8 cellular contexts compared by ENCODE assay signal in the genomic region with DNA sequence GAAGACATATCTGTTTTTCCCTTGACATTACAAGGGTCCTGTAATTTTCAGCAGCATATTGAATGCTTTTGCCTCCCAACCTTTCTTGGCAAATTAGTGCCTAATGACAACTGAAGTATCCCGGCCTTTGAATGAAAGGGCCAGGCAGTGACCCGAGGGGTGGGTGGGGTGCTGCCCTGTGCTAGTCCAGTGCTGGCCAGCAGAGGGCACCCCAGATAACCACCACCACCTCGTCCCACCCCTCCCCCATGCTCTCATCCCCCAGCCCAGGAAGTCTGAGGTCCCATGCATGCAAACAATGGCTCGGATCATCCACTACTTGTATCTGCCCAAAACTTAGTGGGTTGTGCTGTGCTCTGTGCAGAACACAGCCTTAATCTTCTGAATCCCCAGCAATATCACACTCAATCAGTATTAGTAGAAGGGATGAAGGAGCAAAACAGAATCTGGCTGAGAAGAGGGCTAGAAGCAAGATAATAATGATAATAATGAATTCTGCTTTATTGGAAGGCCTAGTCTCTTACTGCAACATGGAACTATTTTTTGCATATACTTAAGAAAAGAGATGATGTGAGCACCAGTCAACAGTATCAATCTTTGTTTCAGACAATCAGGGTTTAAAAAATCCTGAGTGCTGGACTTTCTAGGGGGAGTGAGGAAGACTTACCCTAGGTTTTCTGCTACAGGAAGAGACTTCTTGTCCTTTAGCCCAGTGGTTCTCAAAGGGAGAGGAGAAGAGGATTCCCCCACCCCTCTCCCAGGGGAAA. TPM values are rescaled to one million over a fixed set of nuclear protein-coding genes. Genes with fewer than 3 reads are reported as not detected.
DNase-seq lines count a peak whose midpoint lies in the region; ATAC-seq and TF ChIP-seq lines count a peak whose summit lies in the region.

No MANE protein-coding gene starts in this region.

- H3K27ac Mint-ChIP-seq in activated naive CD4-positive, alpha-beta T cell treated with anti-CD3 and anti-CD28 coated beads, Interleukin-2, amount 50 U/mL, for 24 hours, result peak overlapping the region; percentile 65

- H3F3A ChIP-seq in SK-N-SH (replicated peaks; ENCODE audit: insufficient read depth), result no peaks in the 10 kb centered on the region

- H3K4me1 ChIP-seq in SK-N-SH (ENCODE audit: control insufficient read depth in 1 of 2, insufficient read depth in 2 of 2, low read depth in 1 of 2, low read length in 1 of 2), result peaks cover 0 to 3% of the 10 kb centered on the region in 2 experiments; a peak in 2 of 4 replicates

- no peaks in the 10 kb centered on the region for H3K9me3 Mint-ChIP-seq in activated naive CD4-positive, alpha-beta T cell treated with anti-CD3 and anti-CD28 coated beads, Interleukin-2, amount 50 U/mL, for 24 hours

- no peaks in the 10 kb centered on the region for H4K20me1 ChIP-seq in SK-N-SH (ENCODE audit: insufficient read depth)

- TF ChIP-seq CTCF in AG04449 (IDR thresholded peaks at IDR 0.05; ENCODE audit: insufficient read depth, low read length, missing control alignments) (peak; percentile 73), SK-N-SH (IDR thresholded peaks at IDR 0.05) (peak; percentile 75)

- H3K4me3 ChIP-seq in AG04449 (ENCODE audit: low read depth, low read length) (no peak overlapping the region), SK-N-SH (ENCODE audit: low read depth in 2 of 2, low read length in 1 of 2) (no peak overlapping the region; a peak in 1 of 4 replicates)

- intact Hi-C loops in left cardiac atrium (cut with DNase I) (no loop called here), sciatic nerve (cut with DNase I) (no loop called here)

- H3K36me3 Mint-ChIP-seq in activated naive CD4-positive, alpha-beta T cell treated with anti-CD3 and anti-CD28 coated beads, Interleukin-2, amount 50 U/mL, for 24 hours, result no peaks in the 10 kb centered on the region

- WGBS in SK-N-SH (ENCODE audit: low lambda C conversion rate), result 14% methylated on average over 4 of the region's 4 CpGs

- no peak overlapping the region for H3K27ac ChIP-seq in SK-N-SH (ENCODE audit: low read depth in 2 of 2, low read length in 1 of 2)

- no peak overlapping the region for H2AFZ ChIP-seq in SK-N-SH (ENCODE audit: low read depth)

- no peaks in the 10 kb centered on the region for H3K79me2 ChIP-seq in SK-N-SH (ENCODE audit: insufficient read depth)

- no peak overlapping the region for H3K9ac ChIP-seq in SK-N-SH

- no peak for DNase-seq in AG04449 (ENCODE audit: low read depth, low spot score)
- DNase-seq in HT-29 (ENCODE audit: low spot score), result peak; percentile 89
- peak; percentile 91 for DNase-seq in SK-N-SH
- DNase-seq in left cardiac atrium, result peak; percentile 60
- DNase-seq in sciatic nerve (ENCODE audit: low spot score), result peak; percentile 67

- ATAC-seq in GM18498 (IDR thresholded peaks at IDR 0.05; ENCODE audit: unreplicated experiment), result peak; percentile 70
- peak; percentile 80 to 84 for ATAC-seq in left cardiac atrium
- ATAC-seq in sciatic nerve, result peak; percentile 84
- no peak for ATAC-seq in GM21423 (IDR thresholded peaks at IDR 0.05; ENCODE audit: unreplicated experiment)

- peaks cover 30% of the 10 kb centered on the region for H3K4me1 Mint-ChIP-seq in activated naive CD4-positive, alpha-beta T cell treated with anti-CD3 and anti-CD28 coated beads, Interleukin-2, amount 50 U/mL, for 24 hours

- CTCF ChIA-PET in AG04449 (lab: Yijun Ruan, JAX), result interaction anchor here (0.9 to 3.4 kb wide), 10 partner anchors 8 to 284 kb away, joined by 3 to 22 read pairs (median 6); no protein-coding TSS in a partner anchor
- CTCF ChIA-PET in SK-N-SH (lab: Yijun Ruan, JAX), result interaction anchor here (1.2 to 2.1 kb wide), 3 partner anchors 10 to 44 kb away, joined by 3 to 13 read pairs (median 8); no protein-coding TSS in a partner anchor

- H3K4me2 ChIP-seq in SK-N-SH, result no peak overlapping the region

- H3K9me3 ChIP-seq in SK-N-SH, result no peaks in the 10 kb centered on the region

- no peak for TF ChIP-seq EP300 in SK-N-SH (IDR thresholded peaks at IDR 0.05; ENCODE audit: borderline replicate concordance in 1 of 2, low read depth in 1 of 2, low read length in 1 of 2)

- peaks cover 38% of the 10 kb centered on the region for H3K27me3 ChIP-seq in SK-N-SH (ENCODE audit: insufficient read depth)

- POLR2A ChIA-PET in AG04449 (lab: Yijun Ruan, JAX) (no interaction called here), SK-N-SH (lab: Yijun Ruan, JAX) (no interaction called here)

- H3K27me3 Mint-ChIP-seq in activated naive CD4-positive, alpha-beta T cell treated with anti-CD3 and anti-CD28 coated beads, Interleukin-2, amount 50 U/mL, for 24 hours, result peaks cover 16% of the 10 kb centered on the region

- peak; percentile 41; the same call in 1 of the 2 replicates for TF ChIP-seq RAD21 in SK-N-SH (IDR thresholded peaks at IDR 0.05; ENCODE audit: low read length)

- no peaks in the 10 kb centered on the region for H3K36me3 ChIP-seq in SK-N-SH (replicated peaks in 1 of 2; ENCODE audit: control insufficient read depth in 1 of 2, insufficient read depth in 2 of 2, low read length in 1 of 2)

- H3K4me3 Mint-ChIP-seq in activated naive CD4-positive, alpha-beta T cell treated with anti-CD3 and anti-CD28 coated beads, Interleukin-2, amount 50 U/mL, for 24 hours, result peak overlapping the region; percentile 9

- no peaks in the 10 kb centered on the region for H3K9me2 ChIP-seq in SK-N-SH

TF ChIP-seq in SK-N-SH, 30 proteins besides CTCF, POLR2A, EP300 and RAD21:
- TF ChIP-seq, protein P1, sequence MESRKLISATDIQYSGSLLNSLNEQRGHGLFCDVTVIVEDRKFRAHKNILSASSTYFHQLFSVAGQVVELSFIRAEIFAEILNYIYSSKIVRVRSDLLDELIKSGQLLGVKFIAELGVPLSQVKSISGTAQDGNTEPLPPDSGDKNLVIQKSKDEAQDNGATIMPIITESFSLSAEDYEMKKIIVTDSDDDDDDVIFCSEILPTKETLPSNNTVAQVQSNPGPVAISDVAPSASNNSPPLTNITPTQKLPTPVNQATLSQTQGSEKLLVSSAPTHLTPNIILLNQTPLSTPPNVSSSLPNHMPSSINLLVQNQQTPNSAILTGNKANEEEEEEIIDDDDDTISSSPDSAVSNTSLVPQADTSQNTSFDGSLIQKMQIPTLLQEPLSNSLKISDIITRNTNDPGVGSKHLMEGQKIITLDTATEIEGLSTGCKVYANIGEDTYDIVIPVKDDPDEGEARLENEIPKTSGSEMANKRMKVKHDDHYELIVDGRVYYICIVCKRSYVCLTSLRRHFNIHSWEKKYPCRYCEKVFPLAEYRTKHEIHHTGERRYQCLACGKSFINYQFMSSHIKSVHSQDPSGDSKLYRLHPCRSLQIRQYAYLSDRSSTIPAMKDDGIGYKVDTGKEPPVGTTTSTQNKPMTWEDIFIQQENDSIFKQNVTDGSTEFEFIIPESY (IDR thresholded peaks at IDR 0.05; ENCODE audit: borderline replicate concordance, low read depth), result no peak
- peak; percentile 45 for TF ChIP-seq SMC3 (IDR thresholded peaks at IDR 0.05; ENCODE audit: low read depth, low read length)
- TF ChIP-seq ELF1 (IDR thresholded peaks at IDR 0.05), result no peak
- TF ChIP-seq SIN3A (IDR thresholded peaks at IDR 0.05; ENCODE audit: borderline replicate concordance, low read depth, low read length), result no peak

RNA-seq across cellular contexts. Expression of a gene that starts 3.8 kb away (rescaled TPM):
- total RNA-seq in HT-29 (2014; rRNA removed; shearing (Covaris generic)), result not detected in 2 replicates
- polyA plus RNA-seq in SK-N-SH (2012; rRNA removed), result not detected in 2 replicates
- not detected in 2 replicates for polyA plus RNA-seq in SK-N-SH (2012; cell fraction: cytosol; rRNA removed)
- polyA plus RNA-seq in SK-N-SH (2012; cell fraction: nucleus; rRNA removed), result not detected in 2 replicates
- total RNA-seq in left cardiac atrium, result not detected
- not detected for total RNA-seq in sciatic nerve
